ENCODE assay signal across 9 cellular contexts in the genomic region with DNA sequence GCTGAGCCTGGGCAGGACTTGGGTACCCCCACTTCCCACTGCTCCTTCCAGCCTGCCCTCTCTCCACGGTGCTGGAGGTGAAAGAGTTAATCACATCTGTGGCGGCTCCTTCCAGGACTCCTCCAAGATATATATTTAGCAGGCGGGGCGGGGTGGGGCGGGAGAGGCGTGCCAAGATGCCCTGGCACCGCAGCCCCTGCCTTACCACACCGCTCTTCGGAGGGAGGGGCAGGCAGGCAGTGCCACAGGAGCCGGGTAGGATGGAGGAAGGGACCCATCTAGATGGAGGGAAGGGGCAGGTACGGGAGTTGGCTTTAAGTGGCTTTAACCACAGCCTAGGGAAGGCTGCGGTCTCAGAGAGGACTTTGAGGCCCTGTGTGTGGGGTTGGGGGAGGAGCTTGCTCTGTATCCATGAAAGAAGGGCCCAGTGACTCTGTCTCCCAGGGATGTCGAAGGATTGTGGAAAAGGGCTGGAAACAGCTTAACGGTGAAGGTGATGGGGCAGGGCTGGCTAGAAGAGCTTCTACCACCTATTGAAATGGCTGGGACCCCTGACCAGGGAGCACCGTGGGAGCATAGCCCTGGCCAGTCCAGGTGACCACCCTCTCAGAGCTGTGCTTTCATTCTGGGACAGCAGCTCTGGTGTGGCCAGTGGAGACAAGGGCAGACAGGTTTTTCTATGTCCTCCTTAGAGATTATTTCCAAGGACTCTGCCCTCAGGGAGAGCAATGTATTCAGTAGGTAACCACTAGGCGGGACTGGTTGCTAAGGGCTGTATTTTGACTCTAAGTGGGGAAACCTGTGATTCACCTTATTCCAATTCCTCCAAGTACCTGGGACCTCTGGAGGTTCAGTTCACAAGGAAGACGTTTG. TPM values are rescaled to one million over a fixed set of nuclear protein-coding genes. Genes with fewer than 3 reads are reported as not detected.
DNase-seq lines count a peak whose midpoint lies in the region; ATAC-seq and TF ChIP-seq lines count a peak whose summit lies in the region.
"Had no signal": no experiment of that assay in that cellular context is flagged by ENCODE, and none has a peak within 500 bp of the region (broad histone marks: within the 10 kb centered on the region; RNA-seq: fewer than 3 reads in every experiment).

No MANE protein-coding gene starts in this region.

- peak; percentile 10 for DNase-seq in NCI-H2196 (lab: John Stamatoyannopoulos, UW; ENCODE audit: unreplicated experiment)
- DNase-seq in NCI-H2196 treated with DMSO at 0.1 percent for 48 hours (lab: John Stamatoyannopoulos, UW; ENCODE audit: unreplicated experiment) = no peak
- DNase-seq in astrocyte of the hippocampus (ENCODE audit: low read depth, low spot score) = peak; percentile 22
- DNase-seq in left lung = peak in 1 of 2 donors; percentile 60
- peak; percentile 68 for DNase-seq in transverse colon
- DNase-seq in anterior cingulate cortex (lab: John Stamatoyannopoulos, UW) = no peak

- intact Hi-C loops in left lung (cut with DNase I) = loop anchor here in 1 of 2 donors (10.0 kb wide), 1 partner anchor 74 kb away; no protein-coding TSS in a partner anchor
- intact Hi-C loops in transverse colon (cut with DNase I; ENCODE audit: low total_unique reads) = no loop called here

- peaks cover 0 to 16% of the 10 kb centered on the region in 2 donors for H3K27me3 ChIP-seq in left lung
- no peaks in the 10 kb centered on the region for H3K27me3 ChIP-seq in transverse colon

- no peaks in the 10 kb centered on the region for H3K9me3 ChIP-seq in left lung
- H3K9me3 ChIP-seq in transverse colon = no peaks in the 10 kb centered on the region

- 10 to 21% methylated on average over 5 to 17 of the region's 17 CpGs for WGBS in transverse colon (ENCODE audit: low coverage in 1 of 2), 2 donors

- H3K36me3 ChIP-seq in left lung = no peaks in the 10 kb centered on the region
- no peaks in the 10 kb centered on the region for H3K36me3 ChIP-seq in transverse colon

- H3K4me1 ChIP-seq in left lung (peaks cover 11 to 15% of the 10 kb centered on the region in 2 donors), transverse colon (peaks cover 13 to 25% (median 19%) of the 10 kb centered on the region in 4 donors)

- TF ChIP-seq CTCF in left lung (IDR thresholded peaks at IDR 0.05) (no peak), transverse colon (IDR thresholded peaks at IDR 0.05) (peak; percentile 11 to 73 (median 33))

- peak; percentile 32 for TF ChIP-seq POLR2A in transverse colon (IDR thresholded peaks at IDR 0.05)

- H3K4me3 ChIP-seq in left lung (no peak overlapping the region), transverse colon (peak overlapping the region in 1 of 4 donors; percentile 6)

- ATAC-seq in left lung = peak; percentile 81
- ATAC-seq in HG03520 (IDR thresholded peaks at IDR 0.05; ENCODE audit: unreplicated experiment) = no peak
- ATAC-seq in GM19324 (IDR thresholded peaks at IDR 0.05; ENCODE audit: low FRiP score, unreplicated experiment) = no peak

- no peak for TF ChIP-seq EP300 in transverse colon (IDR thresholded peaks at IDR 0.05; ENCODE audit: low read depth)

- H3K27ac ChIP-seq in left lung (peak overlapping the region in 1 of 2 donors; percentile 18), transverse colon (peak overlapping the region; percentile 70 to 83 (median 82))
- H3K27ac ChIP-seq: HL-60 had no signal

- in situ Hi-C loops in transverse colon (cut with MboI; ENCODE audit: low pct_ligation_motif_present in 1 of 4, low pct_unique_long_range_greater_than_20kb in 1 of 4, low sequenced_read_pairs in 3 of 4) = no loop called here

RNA-seq across cellular contexts. Expression of a gene that starts 13.0 kb away (rescaled TPM):
- total RNA-seq in left lung (not detected), transverse colon (under 1 TPM in 1 of 4 donors, not detected in 3; 0.48 TPM)

RNA-seq across cellular contexts. Expression of a gene that starts 18.7 kb away (rescaled TPM):
- total RNA-seq in left lung = not detected
- not detected for total RNA-seq in transverse colon

RNA-seq across cellular contexts. Expression of a gene that starts 51.6 kb away (rescaled TPM):
- total RNA-seq in left lung = 100 to 1,000 TPM in 1 of 2 donors, 10 to 100 TPM in 1; 47.8 to 107 TPM
- 100 to 1,000 TPM in 3 of 4 donors, 10 to 100 TPM in 1; 62.5 to 263 (median 174) TPM for total RNA-seq in transverse colon

RNA-seq across cellular contexts. Expression of a gene that starts 54.3 kb away (rescaled TPM):
- total RNA-seq in left lung (1 to 10 TPM in 1 of 2 donors, not detected in 1; 1.5 TPM), transverse colon (1 to 10 TPM; 1.4 to 4.4 (median 1.8) TPM)

Comparison
In these comparisons a context has a peak if more than half of its experiments do, and no peak if none do; other contexts are left out.
1. DNase-seq: peak in NCI-H2196 (single experiment), astrocyte of the hippocampus (single experiment) and transverse colon (single experiment); none in NCI-H2196 treated with DMSO at 0.1 percent for 48 hours (single experiment) and anterior cingulate cortex (0 of 58).
2. CTCF ChIP-seq: peak in transverse colon (5 of 5); none in left lung (0 of 2).